11 cellular contexts compared by ENCODE assay signal in the genomic region with DNA sequence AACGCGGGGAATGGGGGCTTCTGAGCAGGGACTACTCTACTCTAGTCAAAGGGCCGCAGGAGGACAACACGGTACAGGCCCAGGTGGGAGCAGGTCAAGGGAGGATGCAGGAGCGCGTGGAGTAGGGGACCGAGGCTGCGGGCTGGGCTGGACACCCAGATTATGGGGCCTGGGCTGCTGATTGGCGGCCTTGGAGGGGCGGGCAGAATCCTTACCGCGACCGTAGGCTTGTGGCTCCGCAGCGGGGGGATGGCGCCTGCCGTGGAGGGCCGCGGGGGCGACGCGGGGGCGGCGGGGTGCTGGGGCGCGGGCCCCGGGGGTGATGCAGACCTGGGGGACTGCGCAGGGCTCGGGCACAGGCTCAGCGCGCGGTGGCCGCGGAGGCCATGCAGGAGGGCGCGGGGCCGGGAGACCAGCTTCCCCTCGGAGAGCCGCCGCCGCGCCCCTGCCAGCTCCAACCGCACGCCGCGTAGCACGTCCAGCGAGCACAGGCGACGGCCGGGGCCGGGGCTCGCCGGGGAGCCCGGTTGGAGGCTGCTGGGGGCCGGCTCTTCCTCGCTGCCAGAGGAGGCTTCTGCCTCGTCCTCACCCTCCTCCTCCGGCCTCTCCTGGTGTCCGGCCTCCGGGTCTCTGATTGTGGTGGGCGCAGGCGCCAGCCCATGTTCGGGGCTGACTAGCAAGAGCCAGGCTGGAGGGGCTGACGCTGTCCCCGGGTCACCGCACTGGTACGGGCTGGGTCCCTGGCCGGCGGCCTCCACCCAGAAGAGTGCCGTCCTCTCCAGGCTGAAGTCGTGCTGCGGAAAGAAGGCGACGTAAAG. TPM values are rescaled to one million over a fixed set of nuclear protein-coding genes. Genes with fewer than 3 reads are reported as not detected.
DNase-seq lines count a peak whose midpoint lies in the region; ATAC-seq and TF ChIP-seq lines count a peak whose summit lies in the region.
"Had no signal": no experiment of that assay in that cellular context is flagged by ENCODE, and none has a peak within 500 bp of the region (broad histone marks: within the 10 kb centered on the region; RNA-seq: fewer than 3 reads in every experiment).

No MANE protein-coding gene starts in this region.

- no peak for DNase-seq in A673 (ENCODE audit: low spot score)
- DNase-seq in mesenteric fat pad (ENCODE audit: low spot score) = peak; percentile 89
- DNase-seq in activated T-cell treated with anti-CD3 and anti-CD28 coated beads, Interleukin-2, amount 50 U/mL, for 4 hours = no peak
- no peak for DNase-seq in NCI-H2227 (lab: John Stamatoyannopoulos, UW; ENCODE audit: unreplicated experiment)
- DNase-seq in UCSD-AML1 (lab: John Stamatoyannopoulos, UW; ENCODE audit: unreplicated experiment) = no peak
- DNase-seq in activated T-cell treated with anti-CD3 and anti-CD28 coated beads, Interleukin-2, amount 50 U/mL, for 1 hour = no peak

- H3K36me3 Mint-ChIP-seq in activated T-cell treated with anti-CD3 and anti-CD28 coated beads, Interleukin-2, amount 50 U/mL, for 4 hours (ENCODE audit: insufficient read depth) = peaks cover 26% of the 10 kb centered on the region

- no TSS peak for BruUV-seq in A673 (replicated peaks; lab: Mats Ljungman, UMichigan)

- peak overlapping the region; percentile 41; the same call in 1 of the 2 replicates for H3K9ac ChIP-seq in HUES64 (ENCODE audit: low read depth, low read length)

- H3K4me3 ChIP-seq in A673 (ENCODE audit: low read depth, low read length, poor library complexity, severe bottlenecking) (no peak overlapping the region), HUES64 (ENCODE audit: low read length) (peak overlapping the region; percentile 50), esophagus (ENCODE audit: low read depth in 1 of 2, low read length in 2 of 2) (no peak overlapping the region)

- peak; percentile 9; the same call in 1 of the 2 replicates for TF ChIP-seq CTCF in A673 (conservative IDR thresholded peaks at IDR 0.05; ENCODE audit: low read depth, low read length)

- H3K27ac ChIP-seq in A673 (ENCODE audit: low read depth, low read length, poor library complexity, severe bottlenecking) (no peak overlapping the region), HUES64 (ENCODE audit: low read depth, low read length) (no peak overlapping the region), esophagus (ENCODE audit: low read depth in 2 of 2, low read length in 1 of 2) (peak overlapping the region; percentile 69 to 89)

- WGBS in HUES64 = 69% methylated on average over 75 of the region's 75 CpGs
- 63 to 77% methylated on average over 41 to 75 of the region's 75 CpGs for WGBS in esophagus, 2 donors

- H3K4me1 ChIP-seq in A673 (ENCODE audit: insufficient read depth, low read length, poor library complexity, severe bottlenecking) = no peaks in the 10 kb centered on the region
- H3K4me1 ChIP-seq in HUES64 (ENCODE audit: insufficient read depth, low read length) = 0 out of 2 replicates have a peak, but pooled peaks cover 5% of the 10 kb centered on the region
- H3K4me1 ChIP-seq in esophagus (ENCODE audit: control insufficient read depth in 2 of 2, insufficient read depth in 2 of 2, low read length in 1 of 2) = peaks cover 0 to 11% of the 10 kb centered on the region in 2 donors

- POLR2A ChIA-PET in A673 (lab: Charles Lee; ENCODE audit: low non-redundant PET) = no interaction called here

- no peak overlapping the region for H3K4me3 Mint-ChIP-seq in activated T-cell treated with anti-CD3 and anti-CD28 coated beads, Interleukin-2, amount 50 U/mL, for 4 hours
- H3K4me3 Mint-ChIP-seq: T-cell had no signal

- H3K4me1 Mint-ChIP-seq in activated T-cell treated with anti-CD3 and anti-CD28 coated beads, Interleukin-2, amount 50 U/mL, for 4 hours (ENCODE audit: low read depth) = peaks cover 5% of the 10 kb centered on the region

- H3K9me3 ChIP-seq in A673 (ENCODE audit: low read depth, low read length, poor library complexity, severe bottlenecking) (no peaks in the 10 kb centered on the region), HUES64 (ENCODE audit: insufficient read depth, low read depth, low read length) (no peaks in the 10 kb centered on the region), esophagus (ENCODE audit: control insufficient read depth in 2 of 2, insufficient read depth in 1 of 2, low read depth in 1 of 2, low read length in 1 of 2) (no peaks in the 10 kb centered on the region)

- H3K36me3 ChIP-seq in A673 (ENCODE audit: insufficient read depth, low read length, poor library complexity, severe bottlenecking) = peaks cover 5% of the 10 kb centered on the region
- peaks cover 3% of the 10 kb centered on the region; the same call in 1 of the 2 replicates for H3K36me3 ChIP-seq in HUES64 (ENCODE audit: insufficient read depth, low read length)
- peaks cover 5 to 27% of the 10 kb centered on the region in 2 donors for H3K36me3 ChIP-seq in esophagus (ENCODE audit: control insufficient read depth in 2 of 2, insufficient read depth in 2 of 2, low read length in 1 of 2)

- no peaks in the 10 kb centered on the region for H3K27me3 Mint-ChIP-seq in activated T-cell treated with anti-CD3 and anti-CD28 coated beads, Interleukin-2, amount 50 U/mL, for 4 hours (ENCODE audit: low read depth)
- H3K27me3 Mint-ChIP-seq: T-cell had no signal

- intact Hi-C loops in A673 (cut with micrococcal nuclease; ENCODE audit: unreplicated experiment) = loop anchor here (1.0 kb wide), 2 partner anchors 48 to 69 kb away; no protein-coding TSS in a partner anchor

- H3K9me3 Mint-ChIP-seq in activated T-cell treated with anti-CD3 and anti-CD28 coated beads, Interleukin-2, amount 50 U/mL, for 4 hours = no peaks in the 10 kb centered on the region
- H3K9me3 Mint-ChIP-seq: T-cell had no signal

- CTCF ChIA-PET in A673 (lab: Charles Lee) = interaction anchor here (0.6 to 1.7 kb wide), 13 partner anchors 9 to 75 kb away, joined by 3 to 12 read pairs (median 5); no protein-coding TSS in a partner anchor

- no peak for ATAC-seq in activated T-cell treated with anti-CD3 and anti-CD28 coated beads, Interleukin-2, amount 50 U/mL, for 4 hours
- ATAC-seq: T-cell had no signal

- no peaks in the 10 kb centered on the region for H3K27me3 ChIP-seq in A673 (replicated peaks; ENCODE audit: insufficient read depth, low read depth, low read length, poor library complexity)
- H3K27me3 ChIP-seq in HUES64 (ENCODE audit: insufficient read depth, low read length) = peaks cover 14% of the 10 kb centered on the region
- H3K27me3 ChIP-seq in esophagus (ENCODE audit: control insufficient read depth in 1 of 2, insufficient read depth in 2 of 2, low read length in 2 of 2) = no peaks in the 10 kb centered on the region

RNA-seq across cellular contexts. Expression of a gene that starts 12.9 kb away (rescaled TPM):
- 3.6 and 3.9 TPM in 2 replicates for total RNA-seq in A673 (2021)
- 0.65 TPM for polyA plus RNA-seq in HUES64 (2013, experiment 1 of 2)
- 0.70 TPM for polyA plus RNA-seq in HUES64 (2013, experiment 2 of 2)
- polyA plus RNA-seq in esophagus = 1 to 10 TPM in 1 of 2 donors, under 1 TPM in 1; 0.89 to 5.7 TPM
- 3.9 TPM for total RNA-seq in mesenteric fat pad
- total RNA-seq in activated T-cell treated with anti-CD3 and anti-CD28 coated beads, Interleukin-2, amount 50 U/mL, for 4 hours = 1 to 10 TPM; 5.2 to 6.1 (median 5.9) TPM

RNA-seq across cellular contexts. Expression of a gene that starts 25.6 kb away (rescaled TPM):
- total RNA-seq in A673 (2021) (not detected in 2 replicates), mesenteric fat pad (not detected)
- polyA plus RNA-seq in HUES64 (2013, experiment 1 of 2) = not detected
- not detected for polyA plus RNA-seq in HUES64 (2013, experiment 2 of 2)
- polyA plus RNA-seq in esophagus = not detected
- total RNA-seq in activated T-cell treated with anti-CD3 and anti-CD28 coated beads, Interleukin-2, amount 50 U/mL, for 4 hours = not detected
- total RNA-seq: pulmonary artery endothelial cell, T-cell had no signal

RNA-seq across cellular contexts. Expression of a gene that starts 31.5 kb away (rescaled TPM):
- total RNA-seq in A673 (2021) = 30.7 and 39.1 TPM in 2 replicates
- 14.2 TPM for polyA plus RNA-seq in HUES64 (2013, experiment 1 of 2)
- 13.4 TPM for polyA plus RNA-seq in HUES64 (2013, experiment 2 of 2)
- 10 to 100 TPM; 11.9 to 17.8 TPM for polyA plus RNA-seq in esophagus
- 22.9 TPM for total RNA-seq in mesenteric fat pad
- 10 to 100 TPM; 35.0 to 38.7 (median 36.1) TPM for total RNA-seq in activated T-cell treated with anti-CD3 and anti-CD28 coated beads, Interleukin-2, amount 50 U/mL, for 4 hours

RNA-seq across cellular contexts. Expression of a gene that starts 34.3 kb away (rescaled TPM):
- total RNA-seq in A673 (2021) = 0.69 and 1.2 TPM in 2 replicates
- 8.9 TPM for polyA plus RNA-seq in HUES64 (2013, experiment 1 of 2)
- polyA plus RNA-seq in HUES64 (2013, experiment 2 of 2) = 10.0 TPM
- 10 to 100 TPM in 1 of 2 donors, 1 to 10 TPM in 1; 2.6 to 10.9 TPM for polyA plus RNA-seq in esophagus
- 4.7 TPM for total RNA-seq in mesenteric fat pad
- total RNA-seq in activated T-cell treated with anti-CD3 and anti-CD28 coated beads, Interleukin-2, amount 50 U/mL, for 4 hours = not detected
- total RNA-seq: mononuclear cell, pulmonary artery endothelial cell had no signal

RNA-seq across cellular contexts. Expression of a gene that starts 56.9 kb away (rescaled TPM):
- total RNA-seq in A673 (2021) (not detected in 2 replicates), mesenteric fat pad (not detected)
- polyA plus RNA-seq in HUES64 (2013, experiment 1 of 2) = not detected
- polyA plus RNA-seq in HUES64 (2013, experiment 2 of 2) = not detected
- polyA plus RNA-seq in esophagus = under 1 TPM; 0.08 to 0.12 TPM
- not detected for total RNA-seq in activated T-cell treated with anti-CD3 and anti-CD28 coated beads, Interleukin-2, amount 50 U/mL, for 4 hours
- total RNA-seq: pulmonary artery endothelial cell, T-cell had no signal

Comparison
In these comparisons a context has a peak if more than half of its experiments do, and no peak if none do; other contexts are left out.
1. H3K27ac ChIP-seq: peak in esophagus (2 of 2); none in A673 (single experiment) and HUES64 (single experiment).